Comparison of ENCODE assay signal across 16 cellular contexts in the genomic region with DNA sequence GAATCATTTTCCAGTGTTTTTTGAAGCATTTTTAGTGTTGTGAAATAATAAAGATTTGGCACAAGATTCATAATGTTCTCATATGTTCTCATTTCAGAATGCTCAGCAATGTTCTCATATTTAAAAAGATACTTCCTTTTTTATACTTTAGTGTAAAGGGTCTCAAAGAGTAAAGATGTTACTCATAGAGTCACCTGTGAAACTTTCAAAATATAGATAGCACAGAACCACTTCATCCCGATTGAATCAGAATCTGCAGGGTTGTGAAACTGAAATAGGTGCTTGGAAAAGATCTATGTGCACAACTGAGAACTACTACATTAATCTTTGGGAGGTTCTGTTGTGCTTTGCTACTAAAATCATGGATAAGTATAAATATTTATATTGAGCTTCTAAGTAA.
DNase-seq lines count a peak whose midpoint lies in the region; ATAC-seq and TF ChIP-seq lines count a peak whose summit lies in the region.
"Had no signal": no experiment of that assay in that cellular context is flagged by ENCODE, and none has a peak within 500 bp of the region (broad histone marks: within the 10 kb centered on the region; RNA-seq: fewer than 3 reads in every experiment).

No MANE protein-coding gene starts in this region.

- H3K56ac ChIP-seq in IMR-90 (ENCODE audit: extremely low read depth, insufficient read depth, low read length) = no peak overlapping the region; the same call in 1 of the 2 replicates

- H2BK5ac ChIP-seq in IMR-90 (ENCODE audit: low read depth, low read length, poor library complexity, severe bottlenecking) = no peak overlapping the region

- no peaks in the 10 kb centered on the region for H3K9me3 Mint-ChIP-seq in effector memory CD8-positive, alpha-beta T cell

- no peaks in the 10 kb centered on the region for H3K27me3 ChIP-seq in IMR-90 (ENCODE audit: control insufficient read depth, insufficient read depth, low read length)

- no peak overlapping the region for H3K18ac ChIP-seq in IMR-90 (ENCODE audit: low read depth, low read length)

- TF ChIP-seq POLR2A in IMR-90 (IDR thresholded peaks at IDR 0.05; ENCODE audit: low read depth, low read length) = no peak
- TF ChIP-seq POLR2A in erythroblast (IDR thresholded peaks at IDR 0.05; ENCODE audit: low read length) = no peak

- dilution Hi-C loops in IMR-90 (cut with HindIII; ENCODE audit: low sequenced_read_pairs, unreplicated experiment) = no loop called here

- H3K36me3 Mint-ChIP-seq in effector memory CD8-positive, alpha-beta T cell (ENCODE audit: insufficient read depth) = no peaks in the 10 kb centered on the region
- H3K36me3 Mint-ChIP-seq: CD4-positive, alpha-beta memory T cell had no signal

- DNase-seq in IMR-90 (no peak), erythroblast (lab: John Stamatoyannopoulos, UW) (no peak), SK-N-DZ (ENCODE audit: low spot score) (no peak)
- no peak for DNase-seq in effector memory CD8-positive, alpha-beta T cell
- DNase-seq: activated CD4-positive, alpha-beta T cell treated with anti-CD3 and anti-CD28 coated beads, Interleukin-2, amount 50 U/mL, for 1 hour; activated naive CD4-positive, alpha-beta T cell treated with anti-CD3 and anti-CD28 coated beads, Interleukin-2, amount 50 U/mL, for 16 hours; CD4-positive, alpha-beta memory T cell; NCI-H2081 treated with DMSO at 0.1 percent for 48 hours; NCI-H510A treated with DMSO at 0.1 percent for 48 hours; stimulated activated CD4-positive, alpha-beta T cell treated with anti-CD3 and anti-CD28 coated beads, Interleukin-2, amount 100 ng/mL, for 24 hours had no signal

- no peak overlapping the region for H2BK15ac ChIP-seq in IMR-90 (ENCODE audit: low read depth, low read length)

- H2BK20ac ChIP-seq in IMR-90 (ENCODE audit: low read depth, low read length) = no peak overlapping the region

- no peak overlapping the region for H2AFZ ChIP-seq in IMR-90 (replicated peaks; ENCODE audit: low read length, poor library complexity)

- H4K8ac ChIP-seq in IMR-90 (ENCODE audit: low read depth in 2 of 2, low read length in 2 of 2) = no peak overlapping the region

- no TSS peak for BruUV-seq in IMR-90 (replicated peaks; lab: Mats Ljungman, UMichigan)

- intact Hi-C loops in IMR-90 (cut with micrococcal nuclease) = no loop called here

- no peak overlapping the region for H3K27ac ChIP-seq in IMR-90 (ENCODE audit: insufficient read depth, low read length)
- H3K27ac ChIP-seq: coronary artery, SK-N-MC had no signal

- no peaks in the 10 kb centered on the region for H3K4me1 ChIP-seq in IMR-90 (ENCODE audit: control insufficient read depth, insufficient read depth, low read length)

- no peaks in the 10 kb centered on the region for H3K27me3 Mint-ChIP-seq in effector memory CD8-positive, alpha-beta T cell
- H3K27me3 Mint-ChIP-seq: CD4-positive, alpha-beta memory T cell had no signal

- H3K4me3 Mint-ChIP-seq in effector memory CD8-positive, alpha-beta T cell = no peak overlapping the region
- H3K4me3 Mint-ChIP-seq: CD4-positive, alpha-beta memory T cell had no signal

- peaks cover 0 to 3% of the 10 kb centered on the region in 2 donors for H3K4me1 Mint-ChIP-seq in effector memory CD8-positive, alpha-beta T cell (ENCODE audit: low read depth in 2 of 2)

- H3K14ac ChIP-seq in IMR-90 (replicated peaks; ENCODE audit: low read depth, low read length) = no peak overlapping the region

- no peak overlapping the region for H4K91ac ChIP-seq in IMR-90 (ENCODE audit: insufficient read depth, low read depth, low read length)

- H3K4me2 ChIP-seq in IMR-90 (ENCODE audit: low read depth, low read length) = no peak overlapping the region

- no peaks in the 10 kb centered on the region for H3K79me1 ChIP-seq in IMR-90 (ENCODE audit: low read depth in 1 of 2, low read length in 2 of 2)

- H3K27ac Mint-ChIP-seq in effector memory CD8-positive, alpha-beta T cell = no peak overlapping the region

- H3K4ac ChIP-seq in IMR-90 (ENCODE audit: low read depth, low read length) = no peak overlapping the region

- CTCF ChIA-PET in IMR-90 (lab: Yijun Ruan, JAX) = no interaction called here

- H4K5ac ChIP-seq in IMR-90 (ENCODE audit: low read depth, low read length) = no peak overlapping the region

- peak; percentile 68 for ATAC-seq in GM18519 (IDR thresholded peaks at IDR 0.05; ENCODE audit: low FRiP score, unreplicated experiment)
- ATAC-seq in GM21381 (IDR thresholded peaks at IDR 0.05; ENCODE audit: unreplicated experiment) = peak; percentile 59
- peak; percentile 80 for ATAC-seq in HG02938 (IDR thresholded peaks at IDR 0.05; ENCODE audit: unreplicated experiment)
- no peak for ATAC-seq in IMR-90 (ENCODE audit: low read depth)
- ATAC-seq in HG03571 (IDR thresholded peaks at IDR 0.05; ENCODE audit: unreplicated experiment) = no peak
- no peak for ATAC-seq in effector memory CD8-positive, alpha-beta T cell (replicated peaks)

- POLR2A ChIA-PET in IMR-90 (lab: Charles Lee; ENCODE audit: unreplicated experiment) = no interaction called here

- H2AK5ac ChIP-seq in IMR-90 (ENCODE audit: low read depth, low read length) = no peak overlapping the region

- H2BK120ac ChIP-seq in IMR-90 (ENCODE audit: low read depth, low read length) = no peak overlapping the region

- H3K4me3 ChIP-seq in IMR-90 (ENCODE audit: insufficient read depth, low read depth, low read length) = no peak overlapping the region
- H3K4me3 ChIP-seq: coronary artery, SK-N-MC had no signal

- no peak overlapping the region for H3K23ac ChIP-seq in IMR-90 (ENCODE audit: low read depth, low read length)

- H3K9me1 ChIP-seq in IMR-90 (ENCODE audit: insufficient read depth, low read length) = no peaks in the 10 kb centered on the region

- H3K36me3 ChIP-seq in IMR-90 (ENCODE audit: control insufficient read depth, insufficient read depth, low read length) = no peaks in the 10 kb centered on the region

- H3K9me3 ChIP-seq in IMR-90 (ENCODE audit: control insufficient read depth, insufficient read depth, low read length) = no peaks in the 10 kb centered on the region

- no peak for TF ChIP-seq CTCF in IMR-90 (conservative IDR thresholded peaks at IDR 0.05; ENCODE audit: low read depth, low read length)

- H4K20me1 ChIP-seq in IMR-90 (ENCODE audit: insufficient read depth, low read length) = no peaks in the 10 kb centered on the region

- no peak overlapping the region for H2AK9ac ChIP-seq in IMR-90 (replicated peaks; ENCODE audit: low read depth, low read length, poor library complexity)

- WGBS in IMR-90 (ENCODE audit: extremely low coverage in 2 of 2, insufficient read length in 1 of 2), 2 experiments = no CpG with 5 or more reads among the region's 1 CpG

- H3K9ac ChIP-seq in IMR-90 (ENCODE audit: low read depth, low read length) = no peak overlapping the region

- no peak for TF ChIP-seq RAD21 in IMR-90 (IDR thresholded peaks at IDR 0.05; ENCODE audit: low read length)

- in situ Hi-C loops in IMR-90 (cut with MboI; ENCODE audit: low sequenced_read_pairs) = no loop called here

TF ChIP-seq in IMR-90, 13 proteins besides CTCF, POLR2A, EP300 and RAD21:
- TF ChIP-seq CHD1 (IDR thresholded peaks at IDR 0.05; ENCODE audit: low read depth, low read length) (no peak), CEBPB (IDR thresholded peaks at IDR 0.05; ENCODE audit: low read depth, low read length) (peak; percentile 27; the same call in 1 of the 2 replicates)

Comparison
In these comparisons a context has a peak if more than half of its experiments do, and no peak if none do; other contexts are left out.
1. ATAC-seq: peak in GM18519 (single experiment), GM21381 (single experiment) and HG02938 (single experiment); none in IMR-90 (single experiment), HG03571 (single experiment) and effector memory CD8-positive, alpha-beta T cell (single experiment).